11 cellular contexts compared by ENCODE assay signal in the genomic region with DNA sequence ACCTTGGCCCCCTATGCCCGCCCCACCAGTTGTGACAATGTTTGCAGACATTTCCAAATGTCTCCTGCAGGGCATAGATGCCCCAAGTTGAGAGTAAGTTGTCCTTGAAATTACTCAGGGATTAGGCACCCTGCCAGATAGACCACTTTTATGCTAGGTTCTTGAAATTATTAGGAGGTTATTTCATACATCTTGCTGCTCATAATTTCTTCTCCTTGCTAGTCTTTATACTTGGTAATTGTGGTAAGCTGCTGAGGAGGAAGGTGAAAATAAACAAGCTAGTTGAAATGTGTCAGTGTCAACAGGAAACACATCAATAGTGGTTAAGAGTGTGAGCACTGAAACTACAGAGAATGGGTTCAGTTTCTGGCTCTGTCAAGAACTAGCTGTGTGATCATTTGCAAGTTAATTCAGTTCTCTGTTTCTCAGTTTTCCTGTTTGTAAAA.
A peak's percentile ranks its signal among the peaks of the same experiment; 100 is the strongest.
DNase-seq lines count a peak whose midpoint lies in the region; ATAC-seq, FAIRE-seq and TF ChIP-seq lines count a peak whose summit lies in the region.
"Had no signal": no experiment of that assay in that cellular context is flagged by ENCODE, and none has a peak within 500 bp of the region (broad histone marks: within the 10 kb centered on the region; RNA-seq: fewer than 3 reads in every experiment).

No MANE protein-coding gene starts in this region.

- H3K4me1 ChIP-seq in Karpas-422 (ENCODE audit: low read length) = no peaks in the 10 kb centered on the region

- H3K27me3 Mint-ChIP-seq in CD4-positive, alpha-beta T cell = no peaks in the 10 kb centered on the region
- H3K27me3 Mint-ChIP-seq: progenitor cell of endocrine pancreas had no signal

- CTCF ChIA-PET in CD4-positive, alpha-beta T cell (lab: Charles Lee) = interaction anchor here (1.3 kb wide), 1 partner anchor 117 kb away, joined by 8 read pairs; no protein-coding TSS in a partner anchor

- H3K79me2 ChIP-seq in Karpas-422 (ENCODE audit: low read length) = no peaks in the 10 kb centered on the region

- peak overlapping the region; percentile 9 for H3K4me3 Mint-ChIP-seq in CD4-positive, alpha-beta T cell
- H3K4me3 Mint-ChIP-seq: memory B cell had no signal

- H3K4me3 ChIP-seq in bronchial epithelial cell (ENCODE audit: low read depth, low read length) (no peak overlapping the region), Karpas-422 (ENCODE audit: low read length) (no peak overlapping the region)

- no peaks in the 10 kb centered on the region for H4K20me1 ChIP-seq in Karpas-422 (ENCODE audit: insufficient read depth, low read depth, low read length)

- H3K27ac Mint-ChIP-seq in CD4-positive, alpha-beta T cell = peak overlapping the region; percentile 79
- H3K27ac Mint-ChIP-seq: memory B cell, progenitor cell of endocrine pancreas had no signal

- no peak overlapping the region for H2AFZ ChIP-seq in Karpas-422 (ENCODE audit: low read length)

- TF ChIP-seq POLR2A in GM12892 (IDR thresholded peaks at IDR 0.05; ENCODE audit: low read depth, low read length) = no peak

- ATAC-seq in CD4-positive, alpha-beta T cell (ENCODE audit: poor library complexity) = peak; percentile 29
- ATAC-seq in HG02884 (IDR thresholded peaks at IDR 0.05; ENCODE audit: unreplicated experiment) (peak; percentile 49), GM21528 (IDR thresholded peaks at IDR 0.05; ENCODE audit: low FRiP score, unreplicated experiment) (no peak)

- POLR2A ChIA-PET in CD4-positive, alpha-beta T cell (lab: Charles Lee) = interaction anchor here (0.7 to 4.6 kb wide), 6 partner anchors 12 to 109 kb away, joined by 3 to 48 read pairs (median 4); no protein-coding TSS in a partner anchor

- no peak for TF ChIP-seq CTCF in CD4-positive, alpha-beta T cell (IDR thresholded peaks at IDR 0.05)
- no peak for TF ChIP-seq CTCF in bronchial epithelial cell (IDR thresholded peaks at IDR 0.05; ENCODE audit: insufficient read depth, low read length, severe bottlenecking)

- H3K4me1 Mint-ChIP-seq in CD4-positive, alpha-beta T cell (ENCODE audit: low read depth) = peaks cover 86% of the 10 kb centered on the region

- H3K36me3 ChIP-seq in bronchial epithelial cell (ENCODE audit: control insufficient read depth, insufficient read depth, low read length) = no peaks in the 10 kb centered on the region
- no peaks in the 10 kb centered on the region for H3K36me3 ChIP-seq in Karpas-422 (ENCODE audit: insufficient read depth, low read length)

- no peak overlapping the region for H3K9ac ChIP-seq in Karpas-422 (ENCODE audit: low read length)

- H3K9me2 ChIP-seq in Karpas-422 (replicated peaks; ENCODE audit: insufficient read depth, low read length) = no peaks in the 10 kb centered on the region

- no peaks in the 10 kb centered on the region for H3K9me3 ChIP-seq in CD4-positive, alpha-beta T cell (ENCODE audit: control insufficient read depth, low read length)
- H3K9me3 ChIP-seq in Karpas-422 (ENCODE audit: low read length) = no peaks in the 10 kb centered on the region

- no peak overlapping the region for H3K4me2 ChIP-seq in Karpas-422 (ENCODE audit: low read depth, low read length, poor library complexity, severe bottlenecking)

- H3K27me3 ChIP-seq in CD4-positive, alpha-beta T cell (ENCODE audit: control insufficient read depth, insufficient read depth, low read length) = no peaks in the 10 kb centered on the region
- H3K27me3 ChIP-seq in bronchial epithelial cell (ENCODE audit: control insufficient read depth, insufficient read depth, low read length) = no peaks in the 10 kb centered on the region
- H3K27me3 ChIP-seq in Karpas-422 (ENCODE audit: low read length) = no peaks in the 10 kb centered on the region

- peak; percentile 33 for FAIRE-seq in GM12892 (lab: Jason Lieb, UNC)
- FAIRE-seq in bronchial epithelial cell (lab: Jason Lieb, UNC) = peak; percentile 73
- FAIRE-seq: colon, RCC 7860 had no signal

- intact Hi-C loops in CD4-positive, alpha-beta T cell (cut with DNase I, micrococcal nuclease) = no loop called here

- DNase-seq in CD4-positive, alpha-beta T cell = no peak
- DNase-seq in GM12892 (ENCODE audit: insufficient read length) (no peak), bronchial epithelial cell (ENCODE audit: low read depth) (no peak), NCI-H748 treated with DMSO at 0.1 percent for 48 hours (lab: John Stamatoyannopoulos, UW) (no peak), Karpas-422 (no peak)

- H3K27ac ChIP-seq in CD4-positive, alpha-beta T cell (ENCODE audit: low read depth, low read length) = no peak overlapping the region
- no peak overlapping the region for H3K27ac ChIP-seq in Karpas-422 (ENCODE audit: low read length)

- H3K9me3 Mint-ChIP-seq in CD4-positive, alpha-beta T cell = no peaks in the 10 kb centered on the region
- H3K9me3 Mint-ChIP-seq: memory B cell had no signal

- H3K36me3 Mint-ChIP-seq in CD4-positive, alpha-beta T cell (ENCODE audit: low read depth) = no peaks in the 10 kb centered on the region
- H3K36me3 Mint-ChIP-seq: memory B cell had no signal
